In genomic region chr22:26464312-26464711, GRCh38 we compare ENCODE assay signal across 21 cellular contexts. TPM values are rescaled to one million over a fixed set of nuclear protein-coding genes. Genes with fewer than 3 reads are reported as not detected.
DNase-seq lines count a peak whose midpoint lies in the region; ATAC-seq and TF ChIP-seq lines count a peak whose summit lies in the region.
"Had no signal": no experiment of that assay in that cellular context is flagged by ENCODE, and none has a peak within 500 bp of the region (broad histone marks: within the 10 kb centered on the region; RNA-seq: fewer than 3 reads in every experiment).

No MANE protein-coding gene starts in this region.

- H3K9ac ChIP-seq in trophoblast cell (ENCODE audit: low read length): no peak overlapping the region
- H3K9ac ChIP-seq: SK-N-SH had no signal

- H2AFZ ChIP-seq in trophoblast cell (ENCODE audit: insufficient read depth, low read length, poor library complexity): no peak overlapping the region

- H3K9me3 Mint-ChIP-seq in type B pancreatic cell: no peaks in the 10 kb centered on the region
- H3K9me3 Mint-ChIP-seq: activated naive CD8-positive, alpha-beta T cell treated with anti-CD3 and anti-CD28 coated beads, Interleukin-2, amount 50 U/mL, for 24 hours; activated T-cell treated with anti-CD3 and anti-CD28 coated beads, Interleukin-2, amount 50 U/mL, for 72 hours; natural killer cell had no signal

- H2AK5ac ChIP-seq in trophoblast cell (ENCODE audit: low read length): peak overlapping the region; percentile 2

- no peak overlapping the region for H3K23ac ChIP-seq in trophoblast cell (ENCODE audit: low read length)

- no peaks in the 10 kb centered on the region for H3K9me3 ChIP-seq in RWPE2 (ENCODE audit: severe bottlenecking)
- no peaks in the 10 kb centered on the region for H3K9me3 ChIP-seq in trophoblast cell (ENCODE audit: insufficient read depth, low read depth, low read length)
- H3K9me3 ChIP-seq in MG63: no peaks in the 10 kb centered on the region
- no peaks in the 10 kb centered on the region for H3K9me3 ChIP-seq in HAP-1
- H3K9me3 ChIP-seq: SK-N-SH had no signal

- no peak overlapping the region for H2BK12ac ChIP-seq in trophoblast cell (ENCODE audit: low read length)

- no CpG with 5 or more reads among the region's 7 CpGs for WGBS in trophoblast cell (ENCODE audit: extremely low coverage, insufficient coverage, insufficient read length)

- no peak overlapping the region for H2BK5ac ChIP-seq in trophoblast cell (ENCODE audit: low read depth, low read length, poor library complexity)

- H3K79me2 ChIP-seq in trophoblast cell (ENCODE audit: control insufficient read depth, insufficient read depth, low read length, poor library complexity): no peaks in the 10 kb centered on the region

- H3K4me3 ChIP-seq in RWPE2 (ENCODE audit: severe bottlenecking) (no peak overlapping the region), foreskin fibroblast (ENCODE audit: low read depth in 1 of 2, low read length in 2 of 2) (no peak overlapping the region), trophoblast cell (ENCODE audit: low read depth, low read length) (no peak overlapping the region), MG63 (no peak overlapping the region), HAP-1 (no peak overlapping the region)
- H3K4me3 ChIP-seq: lung had no signal

- H3K36me3 Mint-ChIP-seq in type B pancreatic cell: peaks cover 10% of the 10 kb centered on the region

- ATAC-seq in RWPE2 (ENCODE audit: low read depth): peak; percentile 23; the same call in 2 of the 3 replicates
- ATAC-seq: activated naive CD8-positive, alpha-beta T cell treated with anti-CD3 and anti-CD28 coated beads, Interleukin-2, amount 50 U/mL, for 24 hours; activated T-cell treated with anti-CD3 and anti-CD28 coated beads, Interleukin-2, amount 50 U/mL, for 72 hours; natural killer cell had no signal

- H3K4me2 ChIP-seq in trophoblast cell (ENCODE audit: low read length): no peak overlapping the region
- H3K4me2 ChIP-seq: SK-N-SH had no signal

- peak; percentile 85 for DNase-seq in EH (ENCODE audit: low read depth)
- no peak for DNase-seq in RWPE2 (ENCODE audit: low spot score)
- DNase-seq in foreskin fibroblast: peak; percentile 50 to 81
- DNase-seq in trophoblast cell: peak; percentile 91 to 97
- no peak for DNase-seq in effector CD4-positive, alpha-beta T cell
- no peak for DNase-seq in MG63
- DNase-seq in type B pancreatic cell (ENCODE audit: extremely low spot score, unreplicated experiment): no peak
- DNase-seq in HAP-1 (ENCODE audit: low spot score in 2 of 2): no peak
- DNase-seq: activated CD4-positive, alpha-beta T cell treated with anti-CD3 and anti-CD28 coated beads, Interleukin-2, amount 50 U/mL, for 4 hours; activated naive CD8-positive, alpha-beta T cell treated with anti-CD3 and anti-CD28 coated beads, Interleukin-2, amount 50 U/mL, for 24 hours; activated T-cell treated with anti-CD3 and anti-CD28 coated beads, Interleukin-2, amount 50 U/mL, for 72 hours; C1 segment of cervical spinal cord; DND-41; GOT3; MM.1S; natural killer cell; NCI-H1930; NCI-H524; OCI-M1; SK-N-SH had no signal

- peak overlapping the region; percentile 23 for H2BK120ac ChIP-seq in trophoblast cell (ENCODE audit: insufficient read depth, low read length, poor library complexity)

- peak overlapping the region; percentile 19 for H3K14ac ChIP-seq in trophoblast cell (ENCODE audit: low read length)

- H3K27me3 ChIP-seq in RWPE2 (ENCODE audit: insufficient read depth, poor library complexity, severe bottlenecking) (no peaks in the 10 kb centered on the region), trophoblast cell (ENCODE audit: insufficient read depth, low read length) (no peaks in the 10 kb centered on the region), MG63 (no peaks in the 10 kb centered on the region), HAP-1 (ENCODE audit: low read depth) (no peaks in the 10 kb centered on the region)

- H4K8ac ChIP-seq in trophoblast cell (ENCODE audit: low read depth, low read length): peak overlapping the region; percentile 9

- H3K4me3 Mint-ChIP-seq in type B pancreatic cell: no peak overlapping the region
- H3K4me3 Mint-ChIP-seq: activated naive CD8-positive, alpha-beta T cell treated with anti-CD3 and anti-CD28 coated beads, Interleukin-2, amount 50 U/mL, for 24 hours; activated T-cell treated with anti-CD3 and anti-CD28 coated beads, Interleukin-2, amount 50 U/mL, for 72 hours; natural killer cell had no signal

- peaks cover 93% of the 10 kb centered on the region for H3K36me3 ChIP-seq in RWPE2 (ENCODE audit: low read depth)
- peaks cover 30 to 52% of the 10 kb centered on the region in 2 experiments for H3K36me3 ChIP-seq in trophoblast cell (ENCODE audit: control insufficient read depth in 1 of 2, insufficient read depth in 2 of 2, low read length in 2 of 2)
- H3K36me3 ChIP-seq in MG63: peaks cover 62% of the 10 kb centered on the region
- peaks cover 77% of the 10 kb centered on the region for H3K36me3 ChIP-seq in HAP-1 (replicated peaks)

- no peak overlapping the region for H3K4ac ChIP-seq in trophoblast cell (ENCODE audit: low read depth, low read length)

- TF ChIP-seq CTCF in RWPE2 (IDR thresholded peaks at IDR 0.05; ENCODE audit: poor library complexity, severe bottlenecking) (no peak), foreskin fibroblast (IDR thresholded peaks at IDR 0.05; ENCODE audit: low read depth, low read length) (no peak), type B pancreatic cell (conservative IDR thresholded peaks at IDR 0.05) (no peak)

- in situ Hi-C loops in HAP-1 (cut with MboI; ENCODE audit: low sequenced_read_pairs): loop anchor here (5.0 kb wide), 1 partner anchor 97 kb away; no protein-coding TSS in a partner anchor

- H3K18ac ChIP-seq in trophoblast cell (ENCODE audit: low read length): peak overlapping the region; percentile 40

- H3K4me1 Mint-ChIP-seq in type B pancreatic cell (ENCODE audit: unreplicated experiment): peaks cover 18% of the 10 kb centered on the region
- H3K4me1 Mint-ChIP-seq: natural killer cell had no signal

- H3K27me3 Mint-ChIP-seq in type B pancreatic cell: no peaks in the 10 kb centered on the region
- H3K27me3 Mint-ChIP-seq: activated naive CD8-positive, alpha-beta T cell treated with anti-CD3 and anti-CD28 coated beads, Interleukin-2, amount 50 U/mL, for 24 hours had no signal

- no peak overlapping the region for H4K12ac ChIP-seq in trophoblast cell (ENCODE audit: low read depth, low read length)

- H4K91ac ChIP-seq in trophoblast cell (ENCODE audit: low read depth, low read length): peak overlapping the region; percentile 52

- no peak overlapping the region for H3K27ac Mint-ChIP-seq in type B pancreatic cell
- H3K27ac Mint-ChIP-seq: activated naive CD8-positive, alpha-beta T cell treated with anti-CD3 and anti-CD28 coated beads, Interleukin-2, amount 50 U/mL, for 24 hours; activated T-cell treated with anti-CD3 and anti-CD28 coated beads, Interleukin-2, amount 50 U/mL, for 72 hours; natural killer cell had no signal

- H3K4me1 ChIP-seq in RWPE2 (ENCODE audit: insufficient read depth, poor library complexity, severe bottlenecking) (peaks cover 13% of the 10 kb centered on the region), trophoblast cell (ENCODE audit: control insufficient read depth in 1 of 2, insufficient read depth in 2 of 2, low read length in 2 of 2) (peaks cover 17 to 19% of the 10 kb centered on the region in 2 experiments), HAP-1 (peaks cover 5% of the 10 kb centered on the region)

- peak overlapping the region; percentile 33 for H3K27ac ChIP-seq in RWPE2 (ENCODE audit: poor library complexity, severe bottlenecking)
- peak overlapping the region; percentile 3 for H3K27ac ChIP-seq in trophoblast cell (ENCODE audit: low read depth, low read length)

- H3K79me1 ChIP-seq in trophoblast cell (ENCODE audit: low read length): peaks cover 6% of the 10 kb centered on the region

RNA-seq across cellular contexts. Expression of gene HPS4, which starts 19.3 kb away (rescaled TPM):
- 22.6 and 24.1 TPM in 2 replicates for polyA plus RNA-seq in trophoblast cell (2013)
- 13.0 and 13.9 TPM in 2 replicates for total RNA-seq in MG63 (2014; rRNA removed; shearing (Covaris generic); ENCODE audit: low replicate concordance)
- total RNA-seq in type B pancreatic cell (ENCODE audit: low replicate concordance): 38.1 and 46.1 TPM in 2 replicates

RNA-seq across cellular contexts. Expression of gene SRRD, which starts 19.4 kb away (rescaled TPM):
- 15.4 and 15.8 TPM in 2 replicates for polyA plus RNA-seq in trophoblast cell (2013)
- total RNA-seq in MG63 (2014; rRNA removed; shearing (Covaris generic); ENCODE audit: low replicate concordance): 18.6 and 30.6 TPM in 2 replicates
- total RNA-seq in type B pancreatic cell (ENCODE audit: low replicate concordance): 26.9 and 27.7 TPM in 2 replicates

RNA-seq across cellular contexts. Expression of gene ASPHD2, which starts 35.3 kb away (rescaled TPM):
- polyA plus RNA-seq in trophoblast cell (2013): 9.5 and 9.9 TPM in 2 replicates
- total RNA-seq in MG63 (2014; rRNA removed; shearing (Covaris generic); ENCODE audit: low replicate concordance): 1.8 and 3.4 TPM in 2 replicates
- 1.1 and 2.4 TPM in 2 replicates for total RNA-seq in type B pancreatic cell (ENCODE audit: low replicate concordance)

RNA-seq across cellular contexts. Expression of gene TFIP11, which starts 48.0 kb away (rescaled TPM):
- 27.7 and 27.8 TPM in 2 replicates for polyA plus RNA-seq in trophoblast cell (2013)
- 37.6 and 51.1 TPM in 2 replicates for total RNA-seq in MG63 (2014; rRNA removed; shearing (Covaris generic); ENCODE audit: low replicate concordance)
- total RNA-seq in type B pancreatic cell (ENCODE audit: low replicate concordance): 32.7 and 40.3 TPM in 2 replicates

Comparison
In these comparisons a context has a peak if more than half of its experiments do, and no peak if none do; other contexts are left out.
1. DNase-seq: peak in EH (single experiment), foreskin fibroblast (2 of 2) and trophoblast cell (2 of 2); none in RWPE2 (single experiment), effector CD4-positive, alpha-beta T cell (single experiment), MG63 (single experiment), type B pancreatic cell (single experiment) and HAP-1 (0 of 2).